17 cellular contexts compared by ENCODE assay signal in the genomic region with DNA sequence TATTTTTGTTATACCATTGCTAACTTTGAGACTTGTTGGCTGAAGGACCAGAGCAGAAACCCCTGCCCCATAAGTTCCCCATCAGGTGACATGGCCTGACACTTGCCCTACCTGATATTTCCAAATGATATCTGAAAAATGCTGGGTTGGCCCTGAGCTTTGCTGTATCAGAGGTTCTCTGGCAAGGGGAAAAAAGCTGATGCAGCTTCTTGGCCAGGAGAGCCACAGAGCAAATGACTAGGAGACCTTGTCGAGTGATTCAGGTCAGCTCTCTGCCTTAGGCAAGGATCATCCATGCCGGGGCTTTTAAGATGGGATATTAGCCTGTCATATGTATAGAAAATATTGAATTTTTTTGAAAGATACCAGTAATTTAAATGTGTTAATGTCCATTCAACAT. TPM values are rescaled to one million over a fixed set of nuclear protein-coding genes. Genes with fewer than 3 reads are reported as not detected.
DNase-seq lines count a peak whose midpoint lies in the region; ATAC-seq, FAIRE-seq and TF ChIP-seq lines count a peak whose summit lies in the region.
"Had no signal": no experiment of that assay in that cellular context is flagged by ENCODE, and none has a peak within 500 bp of the region (broad histone marks: within the 10 kb centered on the region; RNA-seq: fewer than 3 reads in every experiment).

No MANE protein-coding gene starts in this region.

- in situ Hi-C loops in K562 (cut with MboI): no loop called here

- TF ChIP-seq RAD21 in A549 (conservative IDR thresholded peaks at IDR 0.05 in 1 of 2, IDR thresholded peaks at IDR 0.05 in 1 of 2): no peak
- no peak for TF ChIP-seq RAD21 in K562 (CRISPR knock-in tag; conservative IDR thresholded peaks at IDR 0.05 in 1 of 2, IDR thresholded peaks at IDR 0.05 in 1 of 2)

- H3K4me2 ChIP-seq in A549 (no peak overlapping the region), PC-9 (peak overlapping the region; percentile 91), K562 (ENCODE audit: insufficient read depth, low read length) (no peak overlapping the region)
- H3K4me2 ChIP-seq: BLaER1 treated with 17β-estradiol and CSF1 and Interleukin-3, amounts not matched to agents 10 nM and 100 nM; GM23338; KMS-11 had no signal

- TF ChIP-seq EP300 in A549 (IDR thresholded peaks at IDR 0.05) (no peak), K562 (IDR thresholded peaks at IDR 0.05; ENCODE audit: low read length) (no peak)

- no peak overlapping the region for H2AFZ ChIP-seq in PC-9
- peak overlapping the region; percentile 58; the same call in 1 of the 2 replicates for H2AFZ ChIP-seq in K562 (ENCODE audit: low read depth, low read length)
- H2AFZ ChIP-seq: GM23338 had no signal

- 88% methylated on average over 2 of the region's 2 CpGs for WGBS in A549 (ENCODE audit: missing lambda C conversion rate)
- 68% methylated on average over 2 of the region's 2 CpGs for WGBS in K562 (ENCODE audit: insufficient coverage, low coverage, missing lambda C conversion rate)

- no peaks in the 10 kb centered on the region for H3K27me3 ChIP-seq in PC-9 (ENCODE audit: insufficient read depth, low read depth)
- no peaks in the 10 kb centered on the region for H3K27me3 ChIP-seq in K562 (ENCODE audit: control insufficient read depth in 2 of 2, insufficient read depth in 2 of 2, low read length in 2 of 2)
- H3K27me3 ChIP-seq in subcutaneous abdominal adipose tissue (ENCODE audit: control insufficient read depth in 5 of 5, insufficient read depth in 4 of 5, low read length in 5 of 5): no peaks in the 10 kb centered on the region
- H3K27me3 ChIP-seq: BLaER1 treated with 17β-estradiol and CSF1 and Interleukin-3, amounts not matched to agents 10 nM and 100 nM had no signal

- H3K79me2 ChIP-seq in PC-9 (ENCODE audit: low read depth) (peaks cover 17% of the 10 kb centered on the region), K562 (ENCODE audit: control insufficient read depth, insufficient read depth, low read length) (peaks cover 19% of the 10 kb centered on the region; the same call in 2 of the 3 replicates)

- H3K4me1 ChIP-seq in A549 (peaks cover 15% of the 10 kb centered on the region), PC-9 (replicated peaks; ENCODE audit: insufficient read depth) (peaks cover 51% of the 10 kb centered on the region), K562 (replicated peaks in 1 of 2; ENCODE audit: control insufficient read depth in 2 of 2, insufficient read depth in 2 of 2, low read length in 2 of 2) (peaks cover 14 to 23% of the 10 kb centered on the region in 2 experiments; a peak in 4 of 5 replicates), subcutaneous abdominal adipose tissue (ENCODE audit: control insufficient read depth in 5 of 5, insufficient read depth in 5 of 5, low read length in 5 of 5) (peaks cover 2 to 30% (median 26%) of the 10 kb centered on the region in 5 donors)

- DNase-seq in A549 (ENCODE audit: low read depth in 1 of 2, low spot score in 1 of 2) (no peak), PC-9 (no peak), K562 (ENCODE audit: extremely low read depth in 1 of 4, low spot score in 3 of 4) (no peak), HCEC 1CT (no peak), substantia nigra (lab: John Stamatoyannopoulos, UW) (no peak)
- DNase-seq: Calu3; CD8-positive, alpha-beta T cell; DMS79 treated with DMSO at 0.1 percent for 48 hours had no signal

- ATAC-seq in A549 (no peak), K562 (no peak), GM19035 (IDR thresholded peaks at IDR 0.05; ENCODE audit: unreplicated experiment) (no peak)
- ATAC-seq: CD8-positive, alpha-beta T cell; GM12878; GM23338; HCT116 had no signal

- no peaks in the 10 kb centered on the region for H3K9me3 ChIP-seq in A549
- H3K9me3 ChIP-seq in PC-9 (ENCODE audit: insufficient read depth, low read depth): no peaks in the 10 kb centered on the region
- no peaks in the 10 kb centered on the region for H3K9me3 ChIP-seq in K562 (replicated peaks; ENCODE audit: control insufficient read depth, insufficient read depth, low read depth, low read length)
- H3K9me3 ChIP-seq in subcutaneous abdominal adipose tissue (ENCODE audit: control insufficient read depth in 5 of 5, low read length in 5 of 5): no peaks in the 10 kb centered on the region
- H3K9me3 ChIP-seq: BLaER1 treated with 17β-estradiol and CSF1 and Interleukin-3, amounts not matched to agents 10 nM and 100 nM had no signal

- POLR2A ChIA-PET in A549 (lab: Yijun Ruan, JAX) (no interaction called here), PC-9 (lab: Charles Lee; ENCODE audit: unreplicated experiment) (interaction anchor here (0.6 kb wide), 1 partner anchor 34 kb away, joined by 3 read pairs; no protein-coding TSS in a partner anchor), K562 (lab: Yijun Ruan, JAX) (interaction anchor here (0.7 to 1.2 kb wide), 4 partner anchors 8 to 359 kb away, joined by 3 to 5 read pairs (median 4); no protein-coding TSS in a partner anchor)

- no peaks in the 10 kb centered on the region for H3K9me1 ChIP-seq in K562 (ENCODE audit: control insufficient read depth, insufficient read depth, low read length)

- intact Hi-C loops in PC-9 (cut with micrococcal nuclease; ENCODE audit: unreplicated experiment) (no loop called here), K562 (cut with micrococcal nuclease) (no loop called here)

- BruUV-seq in PC-9 (replicated peaks; lab: Mats Ljungman, UMichigan) (no TSS peak), K562 (replicated peaks; lab: Mats Ljungman, UMichigan) (no TSS peak)

- TF ChIP-seq CTCF in A549 (IDR thresholded peaks at IDR 0.05) (no peak), PC-9 (conservative IDR thresholded peaks at IDR 0.05) (no peak), K562 (IDR thresholded peaks at IDR 0.05 in 2 of 3, conservative IDR thresholded peaks at IDR 0.05 in 1 of 3; ENCODE audit: insufficient read depth in 2 of 3, low read depth in 1 of 3, low read length in 3 of 3) (no peak)

- H3K9ac ChIP-seq in K562 (ENCODE audit: insufficient read depth in 1 of 2, low read depth in 2 of 2, low read length in 2 of 2): no peak overlapping the region
- no peak overlapping the region for H3K9ac ChIP-seq in subcutaneous abdominal adipose tissue (ENCODE audit: low read length in 5 of 5)
- H3K9ac ChIP-seq: BLaER1 treated with 17β-estradiol and CSF1 and Interleukin-3, amounts not matched to agents 10 nM and 100 nM; KMS-11 had no signal

- CTCF ChIA-PET in A549 (lab: Yijun Ruan, JAX): interaction anchor here (1.4 to 3.6 kb wide), 4 partner anchors 39 to 97 kb away, joined by 3 to 17 read pairs (median 6); no protein-coding TSS in a partner anchor
- CTCF ChIA-PET in PC-9 (lab: Charles Lee): no interaction called here
- CTCF ChIA-PET in K562 (lab: Yijun Ruan, JAX; ENCODE audit: low intra/inter-chr PET ratio): no interaction called here

- H3K4me3 ChIP-seq in A549 (no peak overlapping the region), PC-9 (no peak overlapping the region), K562 (no peak overlapping the region), subcutaneous abdominal adipose tissue (ENCODE audit: low read depth in 1 of 5, low read length in 5 of 5) (no peak overlapping the region)
- H3K4me3 ChIP-seq: BLaER1 treated with 17β-estradiol and CSF1 and Interleukin-3, amounts not matched to agents 10 nM and 100 nM; GM12878; GM23338 had no signal

- H3K9me2 ChIP-seq in PC-9 (ENCODE audit: insufficient read depth): no peaks in the 10 kb centered on the region

- no peak for TF ChIP-seq POLR2A in A549 (IDR thresholded peaks at IDR 0.05; ENCODE audit: low read length)
- no peak for TF ChIP-seq POLR2A in K562 (conservative IDR thresholded peaks at IDR 0.05)

- H3K36me3 ChIP-seq in PC-9 (ENCODE audit: low read depth) (no peaks in the 10 kb centered on the region), K562 (ENCODE audit: control insufficient read depth, insufficient read depth, low read length) (no peaks in the 10 kb centered on the region), subcutaneous abdominal adipose tissue (ENCODE audit: control insufficient read depth in 5 of 5, insufficient read depth in 5 of 5, low read length in 5 of 5) (no peaks in the 10 kb centered on the region)
- H3K36me3 ChIP-seq: BLaER1 treated with 17β-estradiol and CSF1 and Interleukin-3, amounts not matched to agents 10 nM and 100 nM had no signal

- H3F3A ChIP-seq in PC-9 (ENCODE audit: insufficient read depth, low read depth): peaks cover 22% of the 10 kb centered on the region

- FAIRE-seq in A549 (lab: Jason Lieb, UNC) (no peak), K562 (lab: Jason Lieb, UNC) (peak; percentile 6)
- FAIRE-seq: GM12878, H54 had no signal

- H3K27ac ChIP-seq in A549 (no peak overlapping the region), PC-9 (peak overlapping the region; percentile 69), K562 (ENCODE audit: extremely low read depth, low read depth, low read length) (no peak overlapping the region), subcutaneous abdominal adipose tissue (ENCODE audit: low read depth, low read length) (peak overlapping the region; percentile 86), substantia nigra (ENCODE audit: low read depth, low read length, poor library complexity, severe bottlenecking) (no peak overlapping the region)
- H3K27ac ChIP-seq: 22Rv1; BLaER1 treated with 17β-estradiol and CSF1 and Interleukin-3, amounts not matched to agents 10 nM and 100 nM; KMS-11 had no signal

- H4K20me1 ChIP-seq in PC-9 (ENCODE audit: insufficient read depth): peaks cover 3% of the 10 kb centered on the region; the same call in 1 of the 2 replicates
- no peaks in the 10 kb centered on the region; the same call in 1 of the 2 replicates for H4K20me1 ChIP-seq in K562 (replicated peaks; ENCODE audit: control insufficient read depth, insufficient read depth, low read length)

RNA-seq across cellular contexts. Expression of a gene that starts 2.9 kb away (rescaled TPM):
- 25.7 and 32.8 TPM in 2 replicates for polyA plus RNA-seq in A549 (2011; rRNA removed)
- polyA plus RNA-seq in A549 (2012; cell fraction: cytosol; rRNA removed): 7.3 and 9.4 TPM in 2 replicates
- 3.7 and 4.9 TPM in 2 replicates for polyA plus RNA-seq in A549 (2012; cell fraction: nucleus; rRNA removed)
- 21.1 to 33.4 TPM (median 30.0 TPM) in 3 replicates for polyA plus RNA-seq in A549 (2017; fragmentation: RNase III; extraction: RNeasy Plus Mini Kit Qiagen cat#74134 plus additional on column Dnase treatment)
- 15.9 and 19.0 TPM in 2 replicates for polyA minus RNA-seq in A549 (2011; rRNA and poly(A)+ RNA removed)
- 30.3 and 35.7 TPM in 2 replicates for total RNA-seq in PC-9 (2021)
- total RNA-seq in K562 (2011; cell fraction: chromatin; rRNA removed; ENCODE audit: low replicate concordance): 2.3 and 4.4 TPM in 2 replicates
- 2.2 and 3.2 TPM in 2 replicates for total RNA-seq in K562 (2011; cell fraction: nucleolus; rRNA removed)
- 5.2 and 10.3 TPM in 2 replicates for total RNA-seq in K562 (2011; cell fraction: nucleoplasm; rRNA removed)
- 3.3 and 3.7 TPM in 2 replicates for total RNA-seq in K562 (2014; rRNA removed)
- 5.7 and 5.8 TPM in 2 replicates for total RNA-seq in K562 (2014; rRNA removed; fragmentation: Illumina TruSeq; extraction: Trizol)
- 4.3 TPM in 2 replicates for total RNA-seq in K562 (2015; rRNA removed; fragmentation: Illumina TruSeq; extraction: Trizol)
- total RNA-seq in K562 (2021): 5.2 TPM in 2 replicates
- polyA plus RNA-seq in K562 (2011; rRNA removed): 2.5 and 3.8 TPM in 2 replicates
- polyA plus RNA-seq in K562 (2011; cell fraction: cytosol; rRNA removed): 1.4 and 1.9 TPM in 2 replicates
- polyA plus RNA-seq in K562 (2011; cell fraction: nucleus; rRNA removed): 0.86 and 0.88 TPM in 2 replicates
- polyA plus RNA-seq in K562 (2012): 4.4 and 5.3 TPM in 2 replicates
- 5.6 and 6.2 TPM in 2 replicates for polyA plus RNA-seq in K562 (2014; fragmentation: Illumina TruSeq; extraction: Trizol)
- polyA plus RNA-seq in K562 (2014; fragmentation: Nextera tagmentation; extraction: Ambion mirVana): 1 to 10 TPM; 2.1 to 2.3 TPM
- polyA plus RNA-seq in K562 (2014; rRNA removed): 3.5 TPM in 2 replicates
- polyA minus RNA-seq in K562 (2011; rRNA and poly(A)+ RNA removed): 4.6 and 5.8 TPM in 2 replicates
- polyA minus RNA-seq in K562 (2011; cell fraction: cytosol; rRNA and poly(A)+ RNA removed): 3.9 and 4.0 TPM in 2 replicates
- polyA minus RNA-seq in K562 (2011; cell fraction: nucleus; rRNA and poly(A)+ RNA removed): 0.81 and 1.1 TPM in 2 replicates

Comparison
In these comparisons a context has a peak if more than half of its experiments do, and no peak if none do; other contexts are left out.
1. H3K27ac ChIP-seq: peak in PC-9 (single experiment) and subcutaneous abdominal adipose tissue (single experiment); none in A549 (0 of 2), K562 (single experiment) and substantia nigra (single experiment).